Comparison of ENCODE assay signal across 11 cellular contexts in the genomic region with DNA sequence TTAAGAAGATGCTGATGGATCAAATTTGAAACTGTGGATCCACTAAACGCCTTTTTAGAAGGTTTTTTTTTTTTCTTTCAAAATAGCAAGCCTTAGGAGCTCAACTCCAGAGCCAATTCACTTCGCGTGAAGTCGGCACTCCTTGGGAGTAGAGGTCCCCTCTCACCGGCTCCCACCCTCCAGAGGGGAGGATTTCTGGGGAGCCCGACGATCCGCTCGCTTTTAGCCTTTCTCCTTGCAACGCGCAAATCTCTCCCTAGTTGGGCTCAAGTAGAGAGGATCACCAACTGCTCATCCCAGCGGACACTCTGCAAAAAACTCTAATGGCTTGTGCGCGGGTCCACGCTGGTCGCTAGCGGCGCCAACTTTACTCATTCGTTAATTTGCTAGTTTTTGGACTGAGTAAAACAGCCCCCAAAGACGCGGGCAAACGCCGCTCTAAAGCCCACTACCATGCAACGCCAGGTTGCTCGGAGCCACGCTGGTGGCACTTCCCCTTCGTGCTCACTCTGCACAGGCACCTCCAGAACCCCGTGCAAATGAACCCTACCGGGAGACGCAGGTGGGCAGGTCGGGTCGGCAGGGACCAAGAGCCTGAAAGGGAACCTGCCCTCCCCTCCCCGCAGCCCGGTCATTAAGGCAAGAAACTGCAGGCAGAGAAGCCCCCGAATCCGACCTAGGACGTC. TPM values are rescaled to one million over a fixed set of nuclear protein-coding genes. Genes with fewer than 3 reads are reported as not detected.
DNase-seq lines count a peak whose midpoint lies in the region; TF ChIP-seq lines count a peak whose summit lies in the region.
"Had no signal": no experiment of that assay in that cellular context is flagged by ENCODE, and none has a peak within 500 bp of the region (broad histone marks: within the 10 kb centered on the region; RNA-seq: fewer than 3 reads in every experiment).

No MANE protein-coding gene starts in this region.

- H3K79me2 ChIP-seq in H9 (ENCODE audit: insufficient read depth, low read length) (no peaks in the 10 kb centered on the region), smooth muscle cell (ENCODE audit: low read depth) (no peaks in the 10 kb centered on the region)

- H3K14ac ChIP-seq in H9 (ENCODE audit: insufficient read depth, low read length) = no peak overlapping the region

- H3K4me1 ChIP-seq in H9 (ENCODE audit: insufficient read depth, low read length) = peaks cover 3% of the 10 kb centered on the region; the same call in 1 of the 2 replicates
- H3K4me1 ChIP-seq in smooth muscle cell (ENCODE audit: low read depth) = peaks cover 10% of the 10 kb centered on the region

- H3K36me3 ChIP-seq in smooth muscle cell (ENCODE audit: low read depth) = no peaks in the 10 kb centered on the region

- H3K27me3 Mint-ChIP-seq in H9 (ENCODE audit: low read depth) = peaks cover 45% of the 10 kb centered on the region

- peaks cover 20 to 31% of the 10 kb centered on the region in 2 experiments for H3K4me1 Mint-ChIP-seq in H9

- H3K4me2 ChIP-seq in H9 (ENCODE audit: insufficient read depth, insufficient read length, low read length) (peak overlapping the region; percentile 79), smooth muscle cell (peak overlapping the region; percentile 95)

- H3K9ac ChIP-seq in H9 (ENCODE audit: extremely low read depth, insufficient read length, low read length) (no peak overlapping the region), smooth muscle cell (ENCODE audit: low read depth) (no peak overlapping the region)

- no peak overlapping the region for H3K23ac ChIP-seq in H9 (ENCODE audit: insufficient read length, low read depth, low read length)

- H3K27ac Mint-ChIP-seq in H9 = peak overlapping the region in 1 of 3 experiments; percentile 59; a peak in 1 of 7 replicates

- no peaks in the 10 kb centered on the region for H3K9me3 Mint-ChIP-seq in H9

- H4K20me1 ChIP-seq in H9 (ENCODE audit: control insufficient read depth, insufficient read depth, insufficient read length) (no peaks in the 10 kb centered on the region), smooth muscle cell (ENCODE audit: low read depth) (no peaks in the 10 kb centered on the region)

- no CpG with 5 or more reads among the region's 37 CpGs for WGBS in H9 (ENCODE audit: extremely low coverage, insufficient read length, low lambda C conversion rate)
- 2% methylated on average over 37 of the region's 37 CpGs for WGBS in smooth muscle cell (ENCODE audit: low lambda C conversion rate)

- H2BK15ac ChIP-seq in H9 (ENCODE audit: low read depth, low read length) = no peak overlapping the region

- no peaks in the 10 kb centered on the region for H3K79me1 ChIP-seq in H9 (ENCODE audit: insufficient read depth, low read depth, low read length, poor library complexity, severe bottlenecking)

- H3K4me3 ChIP-seq in iPS-18c (ENCODE audit: insufficient read depth, low read depth, low read length) (peak overlapping the region; percentile 81), smooth muscle cell (peak overlapping the region; percentile 56)
- H3K4me3 ChIP-seq: GM12878 had no signal

- no peak overlapping the region for H2BK120ac ChIP-seq in H9 (ENCODE audit: low read depth, low read length, poor library complexity, severe bottlenecking)

- no peak overlapping the region for H3K18ac ChIP-seq in H9 (ENCODE audit: insufficient read length, low read depth, low read length)

- peaks cover 21% of the 10 kb centered on the region for H3K23me2 ChIP-seq in H9 (ENCODE audit: insufficient read length, low read depth, low read length, poor library complexity, severe bottlenecking)

- no peak overlapping the region for H2AK5ac ChIP-seq in H9 (ENCODE audit: insufficient read length, low read length)

- no peak overlapping the region for H4K8ac ChIP-seq in H9 (replicated peaks; ENCODE audit: insufficient read length, low read depth, low read length)

- no peaks in the 10 kb centered on the region; a peak in 2 of 7 replicates for H3K36me3 Mint-ChIP-seq in H9 (ENCODE audit: insufficient read depth in 1 of 3, low read depth in 3 of 3)

- H3K27me3 ChIP-seq in H9 (ENCODE audit: insufficient read depth, low read length) (peaks cover 11% of the 10 kb centered on the region), smooth muscle cell (ENCODE audit: low read depth) (peaks cover 76% of the 10 kb centered on the region)

- H3K4ac ChIP-seq in H9 (ENCODE audit: low read depth, low read length) = no peak overlapping the region

- no peak overlapping the region for H2BK20ac ChIP-seq in H9 (ENCODE audit: low read depth, low read length, poor library complexity, severe bottlenecking)

- no peak overlapping the region for H4K5ac ChIP-seq in H9 (ENCODE audit: insufficient read length, low read depth, low read length)

- H2AFZ ChIP-seq in H9 (ENCODE audit: low read length) (no peak overlapping the region), smooth muscle cell (ENCODE audit: low read depth) (no peak overlapping the region)

- peak overlapping the region; percentile 82 to 93 for H3K4me3 Mint-ChIP-seq in H9

- no peak overlapping the region for H2BK12ac ChIP-seq in H9 (ENCODE audit: insufficient read length, low read depth, low read length)

- H3K27ac ChIP-seq in H9 (ENCODE audit: insufficient read length, low read depth, low read length) = no peak overlapping the region
- peak overlapping the region; percentile 62; the same call in 1 of the 2 replicates for H3K27ac ChIP-seq in VCaP
- H3K27ac ChIP-seq in smooth muscle cell (ENCODE audit: low read depth) = no peak overlapping the region

- no peak overlapping the region for H3K56ac ChIP-seq in H9 (ENCODE audit: insufficient read length, low read depth, low read length)

- no peaks in the 10 kb centered on the region for H3F3A ChIP-seq in smooth muscle cell (ENCODE audit: low read depth)

- H3K9me3 ChIP-seq in H9 (ENCODE audit: control insufficient read depth, low read depth, low read length) (no peaks in the 10 kb centered on the region), iPS-18c (ENCODE audit: control insufficient read depth, insufficient read depth, low read length) (no peaks in the 10 kb centered on the region), smooth muscle cell (replicated peaks; ENCODE audit: low read depth) (no peaks in the 10 kb centered on the region)

- H3T11ph ChIP-seq in H9 (ENCODE audit: low read length) = no peak overlapping the region

- TF ChIP-seq CTCF in H9 (conservative IDR thresholded peaks at IDR 0.05) = no peak
- TF ChIP-seq CTCF in VCaP (conservative IDR thresholded peaks at IDR 0.05) = no peak
- no peak for TF ChIP-seq CTCF in smooth muscle cell (IDR thresholded peaks at IDR 0.05; ENCODE audit: borderline replicate concordance, insufficient read depth, poor library complexity, severe bottlenecking)

- no peak overlapping the region for H2BK5ac ChIP-seq in H9 (ENCODE audit: insufficient read length, low read length)

- no peak overlapping the region for H4K91ac ChIP-seq in H9 (ENCODE audit: insufficient read length, low read depth, low read length)

- peak; percentile 28 for DNase-seq in H9
- DNase-seq in smooth muscle cell (lab: John Stamatoyannopoulos, UW; ENCODE audit: unreplicated experiment) = no peak
- DNase-seq in stimulated activated CD4-positive, alpha-beta T cell treated with anti-CD3 and anti-CD28 coated beads, Interleukin-1b, Interleukin-23, amount 100 ng/mL, for 48 hours = no peak
- no peak for DNase-seq in NCI-H2196 treated with DMSO at 0.1 percent for 48 hours (lab: John Stamatoyannopoulos, UW; ENCODE audit: unreplicated experiment)
- DNase-seq in EL = no peak
- DNase-seq: NCI-H2029 had no signal

RNA-seq across cellular contexts. Expression of gene PLD5, which starts 1.1 kb away (rescaled TPM):
- total RNA-seq in H9 (2021) = 3.7 and 5.2 TPM in 2 replicates
- 0.27 and 0.99 TPM in 2 replicates for total RNA-seq in smooth muscle cell
- polyA plus RNA-seq in smooth muscle cell = 0.25 and 0.64 TPM in 2 replicates
- total RNA-seq: dermis microvascular lymphatic vessel endothelial cell, GM12878, pulmonary artery endothelial cell had no signal
- polyA plus RNA-seq: GM12878 had no signal
